In the genomic region with DNA sequence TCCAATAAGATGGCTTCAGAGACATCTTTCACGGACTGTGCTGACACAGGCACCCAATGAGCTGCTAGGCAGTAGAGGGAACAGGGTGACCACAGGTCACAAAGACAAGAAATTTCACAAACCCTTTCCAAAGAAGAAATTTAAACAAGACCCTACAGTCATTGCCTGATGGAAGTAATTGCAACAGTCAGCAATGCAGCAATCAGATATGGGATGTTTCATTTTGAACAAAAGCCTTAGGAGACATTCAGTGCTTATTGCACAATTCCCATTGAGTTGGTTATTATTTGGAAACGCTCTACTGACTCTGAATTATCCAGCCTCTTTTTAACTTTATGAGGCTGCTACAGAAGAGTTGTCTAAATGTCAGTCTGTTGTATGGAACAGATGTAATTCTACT, we compare ENCODE assay signal across 20 cellular contexts.
DNase-seq lines count a peak whose midpoint lies in the region; ATAC-seq, FAIRE-seq and TF ChIP-seq lines count a peak whose summit lies in the region.
"Had no signal": no experiment of that assay in that cellular context is flagged by ENCODE, and none has a peak within 500 bp of the region (broad histone marks: within the 10 kb centered on the region; RNA-seq: fewer than 3 reads in every experiment).

No MANE protein-coding gene starts in this region.

- ATAC-seq in HepG2 (no peak), right lobe of liver (no peak), HG03095 (IDR thresholded peaks at IDR 0.05; ENCODE audit: unreplicated experiment) (no peak)
- ATAC-seq: activated naive CD8-positive, alpha-beta T cell treated with anti-CD3 and anti-CD28 coated beads, Interleukin-2, amount 50 U/mL, for 24 hours had no signal

- H3K27ac ChIP-seq in HepG2 (ENCODE audit: extremely low read length, insufficient read depth, low read length) (no peak overlapping the region), right lobe of liver (no peak overlapping the region)
- H3K27ac ChIP-seq: BLaER1 treated with 17β-estradiol and CSF1 and Interleukin-3, amounts not matched to agents 10 nM and 100 nM; dorsolateral prefrontal cortex; lower lobe of right lung; neutrophil; SJCRH30; VCaP had no signal

- no peaks in the 10 kb centered on the region for H3K27me3 ChIP-seq in HepG2 (ENCODE audit: control insufficient read depth in 1 of 2, insufficient read depth in 2 of 2, low read length in 2 of 2)
- no peaks in the 10 kb centered on the region for H3K27me3 ChIP-seq in right lobe of liver
- H3K27me3 ChIP-seq: BLaER1 treated with 17β-estradiol and CSF1 and Interleukin-3, amounts not matched to agents 10 nM and 100 nM; dorsolateral prefrontal cortex; neutrophil; SJCRH30 had no signal

- no peak for DNase-seq in HepG2 (ENCODE audit: low spot score)
- no peak for DNase-seq in right lobe of liver
- peak; percentile 37 for DNase-seq in NCI-H748 (lab: John Stamatoyannopoulos, UW; ENCODE audit: unreplicated experiment)
- peak; percentile 76 for DNase-seq in fibroblast of mammary gland (ENCODE audit: low read depth)
- no peak for DNase-seq in activated gamma-delta T cell treated with Interleukin-2 at 50 U/mL for 16 hours
- DNase-seq in HuH-7.5 (ENCODE audit: low spot score): no peak
- DNase-seq in GOT3 (lab: John Stamatoyannopoulos, UW): no peak
- DNase-seq: activated naive CD8-positive, alpha-beta T cell treated with anti-CD3 and anti-CD28 coated beads, Interleukin-2, amount 50 U/mL, for 24 hours; dorsolateral prefrontal cortex; head of caudate nucleus; KG1; lower lobe of right lung; NCI-H2171 treated with DMSO at 0.1 percent for 48 hours; SJCRH30; stimulated activated CD8-positive, alpha-beta memory T cell treated with anti-CD3 and anti-CD28 coated beads, Interleukin-4, amount 100 ng/mL, for 48 hours had no signal

- BruUV-seq in HepG2 (replicated peaks; lab: Mats Ljungman, UMichigan): no TSS peak

- no peak for TF ChIP-seq EP300 in HepG2 (IDR thresholded peaks at IDR 0.05; ENCODE audit: low read depth in 2 of 2, low read length in 2 of 2)
- TF ChIP-seq EP300 in HepG2 (CRISPR knock-in tag; IDR thresholded peaks at IDR 0.05; ENCODE audit: borderline replicate concordance): no peak

- no peaks in the 10 kb centered on the region for H3K79me2 ChIP-seq in HepG2 (ENCODE audit: insufficient read depth, low read length)

- peaks cover 83% of the 10 kb centered on the region for H3K9me3 ChIP-seq in HepG2 (ENCODE audit: low read length)
- H3K9me3 ChIP-seq in right lobe of liver: no peaks in the 10 kb centered on the region
- H3K9me3 ChIP-seq: BLaER1 treated with 17β-estradiol and CSF1 and Interleukin-3, amounts not matched to agents 10 nM and 100 nM; lower lobe of right lung; neutrophil; SJCRH30 had no signal

- no peaks in the 10 kb centered on the region for H4K20me1 ChIP-seq in HepG2 (ENCODE audit: insufficient read depth, low read length)
- H4K20me1 ChIP-seq: BLaER1 treated with 17β-estradiol and CSF1 and Interleukin-3, amounts not matched to agents 10 nM and 100 nM had no signal

- CTCF ChIA-PET in HepG2 (lab: Yijun Ruan, JAX; ENCODE audit: low intra/inter-chr PET ratio, low total read pairs): no interaction called here

- H3K4me2 ChIP-seq in HepG2 (ENCODE audit: low read depth, low read length): no peak overlapping the region

- intact Hi-C loops in HepG2 (cut with micrococcal nuclease; ENCODE audit: unreplicated experiment) (no loop called here), right lobe of liver (cut with DNase I) (no loop called here)

- TF ChIP-seq POLR2A in HepG2 (IDR thresholded peaks at IDR 0.05; ENCODE audit: insufficient read depth in 1 of 2, low read depth in 2 of 2, low read length in 2 of 2) (no peak), right lobe of liver (IDR thresholded peaks at IDR 0.05) (no peak)

- TF ChIP-seq CTCF in HepG2 (CRISPR knock-in tag; IDR thresholded peaks at IDR 0.05): no peak
- no peak for TF ChIP-seq CTCF in right lobe of liver (IDR thresholded peaks at IDR 0.05)
- TF ChIP-seq CTCF in fibroblast of mammary gland (conservative IDR thresholded peaks at IDR 0.05; ENCODE audit: control insufficient read depth, insufficient read depth, low read depth, low read length): no peak

- in situ Hi-C loops in HepG2 (cut with HindIII; ENCODE audit: extremely low pct_ligation_motif_present, low pct_unique_long_range_greater_than_20kb): no loop called here

- H3K4me1 ChIP-seq in HepG2 (ENCODE audit: insufficient read depth, low read length) (no peaks in the 10 kb centered on the region), right lobe of liver (peaks cover 0 to 4% (median 0%) of the 10 kb centered on the region in 4 donors)
- H3K4me1 ChIP-seq: lower lobe of right lung, SJCRH30 had no signal

- no peak for TF ChIP-seq RAD21 in HepG2 (CRISPR knock-in tag; IDR thresholded peaks at IDR 0.05)

- no peaks in the 10 kb centered on the region for H3K36me3 ChIP-seq in HepG2 (replicated peaks in 1 of 2; ENCODE audit: control insufficient read depth in 1 of 2, insufficient read depth in 2 of 2, low read length in 2 of 2)
- no peaks in the 10 kb centered on the region for H3K36me3 ChIP-seq in right lobe of liver
- H3K36me3 ChIP-seq: BLaER1 treated with 17β-estradiol and CSF1 and Interleukin-3, amounts not matched to agents 10 nM and 100 nM; neutrophil had no signal

- no peak for FAIRE-seq in HepG2 (lab: Jason Lieb, UNC)
- FAIRE-seq: GM18507 had no signal

- no peak overlapping the region for H3K9ac ChIP-seq in HepG2 (ENCODE audit: insufficient read depth, low read depth, low read length)
- H3K9ac ChIP-seq: BLaER1 treated with 17β-estradiol and CSF1 and Interleukin-3, amounts not matched to agents 10 nM and 100 nM had no signal

- H3K4me3 ChIP-seq in HepG2 (replicated peaks in 1 of 3; ENCODE audit: insufficient read depth in 1 of 3, low read depth in 2 of 3, low read length in 3 of 3): no peak overlapping the region
- no peak overlapping the region for H3K4me3 ChIP-seq in right lobe of liver
- H3K4me3 ChIP-seq in fibroblast of mammary gland (ENCODE audit: control insufficient read depth, low read depth, low read length): no peak overlapping the region
- H3K4me3 ChIP-seq: BLaER1 treated with 17β-estradiol and CSF1 and Interleukin-3, amounts not matched to agents 10 nM and 100 nM; dorsolateral prefrontal cortex; lower lobe of right lung; SJCRH30 had no signal

- POLR2A ChIA-PET in HepG2 (lab: Yijun Ruan, JAX): no interaction called here

- H2AFZ ChIP-seq in HepG2 (ENCODE audit: low read length): no peak overlapping the region

- WGBS in HepG2 (ENCODE audit: low lambda C conversion rate): 14% methylated on average over 2 of the region's 2 CpGs
- 66% methylated on average over 2 of the region's 2 CpGs for WGBS in right lobe of liver (ENCODE audit: insufficient coverage, low coverage, low lambda C conversion rate, missing lambda C conversion rate)

TF ChIP-seq in HepG2, 621 proteins besides CTCF, POLR2A, EP300 and RAD21:
- TF ChIP-seq PAF1 (CRISPR knock-in tag; IDR thresholded peaks at IDR 0.05) (no peak), ZC3H13 (CRISPR knock-in tag; IDR thresholded peaks at IDR 0.05) (no peak), SPEN (CRISPR knock-in tag; IDR thresholded peaks at IDR 0.05; ENCODE audit: low read depth) (no peak), TEAD2 (CRISPR knock-in tag; IDR thresholded peaks at IDR 0.05) (no peak), ZNF335 (CRISPR knock-in tag; IDR thresholded peaks at IDR 0.05) (no peak), CEBPB (IDR thresholded peaks at IDR 0.05; ENCODE audit: borderline replicate concordance, low read depth, low read length) (peak; percentile 49; the same call in 1 of the 2 replicates), SYNCRIP (IDR thresholded peaks at IDR 0.05; ENCODE audit: insufficient read depth, low read depth, low read length) (no peak)
- TF ChIP-seq, protein P1, sequence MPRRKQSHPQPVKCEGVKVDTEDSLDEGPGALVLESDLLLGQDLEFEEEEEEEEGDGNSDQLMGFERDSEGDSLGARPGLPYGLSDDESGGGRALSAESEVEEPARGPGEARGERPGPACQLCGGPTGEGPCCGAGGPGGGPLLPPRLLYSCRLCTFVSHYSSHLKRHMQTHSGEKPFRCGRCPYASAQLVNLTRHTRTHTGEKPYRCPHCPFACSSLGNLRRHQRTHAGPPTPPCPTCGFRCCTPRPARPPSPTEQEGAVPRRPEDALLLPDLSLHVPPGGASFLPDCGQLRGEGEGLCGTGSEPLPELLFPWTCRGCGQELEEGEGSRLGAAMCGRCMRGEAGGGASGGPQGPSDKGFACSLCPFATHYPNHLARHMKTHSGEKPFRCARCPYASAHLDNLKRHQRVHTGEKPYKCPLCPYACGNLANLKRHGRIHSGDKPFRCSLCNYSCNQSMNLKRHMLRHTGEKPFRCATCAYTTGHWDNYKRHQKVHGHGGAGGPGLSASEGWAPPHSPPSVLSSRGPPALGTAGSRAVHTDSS (CRISPR knock-in tag; conservative IDR thresholded peaks at IDR 0.05): no peak

Comparison
In these comparisons a context has a peak if more than half of its experiments do, and no peak if none do; other contexts are left out.
1. DNase-seq: peak in NCI-H748 (single experiment) and fibroblast of mammary gland (single experiment); none in HepG2 (single experiment), right lobe of liver (0 of 3), activated gamma-delta T cell treated with Interleukin-2 at 50 U/mL for 16 hours (single experiment), HuH-7.5 (single experiment) and GOT3 (single experiment).